Comparison of ENCODE assay signal across 16 cellular contexts in genomic region chr1:56028879-56029278, GRCh38.
DNase-seq lines count a peak whose midpoint lies in the region; ATAC-seq, FAIRE-seq and TF ChIP-seq lines count a peak whose summit lies in the region.
"Had no signal": no experiment of that assay in that cellular context is flagged by ENCODE, and none has a peak within 500 bp of the region (broad histone marks: within the 10 kb centered on the region; RNA-seq: fewer than 3 reads in every experiment).

No MANE protein-coding gene starts in this region.

- no peak for TF ChIP-seq EP300 in transverse colon (IDR thresholded peaks at IDR 0.05; ENCODE audit: low read depth)

- H3K4me3 Mint-ChIP-seq in CD8-positive, alpha-beta memory T cell, result no peak overlapping the region
- H3K4me3 Mint-ChIP-seq in T-helper 17 cell, result no peak overlapping the region
- H3K4me3 Mint-ChIP-seq: CD4-positive, alpha-beta memory T cell had no signal

- POLR2A ChIA-PET in CD8-positive, alpha-beta memory T cell (lab: Charles Lee), result no interaction called here

- CTCF ChIA-PET in CD8-positive, alpha-beta memory T cell (lab: Charles Lee), result no interaction called here

- no peak overlapping the region for H3K9ac ChIP-seq in mucosa of rectum (ENCODE audit: low read depth in 1 of 2, low read length in 2 of 2)
- H3K9ac ChIP-seq in kidney (ENCODE audit: low read length in 2 of 2), result no peak overlapping the region
- H3K9ac ChIP-seq: GM23248 had no signal

- H3K4me3 ChIP-seq in hepatocyte (no peak overlapping the region), mucosa of rectum (ENCODE audit: low read length in 2 of 2) (no peak overlapping the region), transverse colon (no peak overlapping the region), kidney (ENCODE audit: low read length in 2 of 2) (no peak overlapping the region)
- H3K4me3 ChIP-seq in CD8-positive, alpha-beta memory T cell (ENCODE audit: low read length), result no peak overlapping the region
- H3K4me3 ChIP-seq: GM23248 had no signal

- peaks cover 0 to 1% of the 10 kb centered on the region in 2 donors for H3K27me3 Mint-ChIP-seq in CD8-positive, alpha-beta memory T cell
- H3K27me3 Mint-ChIP-seq in T-helper 17 cell, result peaks cover 6% of the 10 kb centered on the region
- H3K27me3 Mint-ChIP-seq: CD4-positive, alpha-beta memory T cell had no signal

- no peaks in the 10 kb centered on the region for H3K4me1 Mint-ChIP-seq in CD8-positive, alpha-beta memory T cell
- H3K4me1 Mint-ChIP-seq in T-helper 17 cell, result no peaks in the 10 kb centered on the region
- H3K4me1 Mint-ChIP-seq: CD4-positive, alpha-beta memory T cell had no signal

- H3K36me3 Mint-ChIP-seq in CD8-positive, alpha-beta memory T cell, result no peaks in the 10 kb centered on the region
- no peaks in the 10 kb centered on the region for H3K36me3 Mint-ChIP-seq in T-helper 17 cell (ENCODE audit: low read depth)
- H3K36me3 Mint-ChIP-seq: CD4-positive, alpha-beta memory T cell had no signal

- no peak overlapping the region for H3K4me2 ChIP-seq in hepatocyte

- 74% methylated on average over 1 of the region's 1 CpG for WGBS in hepatocyte (ENCODE audit: low lambda C conversion rate, missing lambda C conversion rate)
- WGBS in transverse colon (ENCODE audit: low coverage in 1 of 2), 2 donors, result 38 to 67% methylated on average over 1 of the region's 1 CpG

- H3K36me3 ChIP-seq in hepatocyte (replicated peaks; ENCODE audit: insufficient read depth, low read depth) (no peaks in the 10 kb centered on the region), mucosa of rectum (ENCODE audit: control insufficient read depth in 2 of 2, insufficient read depth in 2 of 2, low read length in 2 of 2) (no peaks in the 10 kb centered on the region), transverse colon (no peaks in the 10 kb centered on the region), kidney (ENCODE audit: control insufficient read depth in 1 of 2, insufficient read depth in 2 of 2, low read length in 2 of 2) (no peaks in the 10 kb centered on the region)
- H3K36me3 ChIP-seq in CD8-positive, alpha-beta memory T cell (ENCODE audit: insufficient read depth, low read length), result no peaks in the 10 kb centered on the region

- no peak overlapping the region for H2AFZ ChIP-seq in hepatocyte
- H2AFZ ChIP-seq: GM23248 had no signal

- in situ Hi-C loops in transverse colon (cut with MboI; ENCODE audit: low pct_ligation_motif_present in 1 of 4, low pct_unique_long_range_greater_than_20kb in 1 of 4, low sequenced_read_pairs in 3 of 4), result no loop called here

- H3K9me3 Mint-ChIP-seq in CD8-positive, alpha-beta memory T cell, result peaks cover 0 to 10% (median 3%) of the 10 kb centered on the region in 5 donors

- DNase-seq in hepatocyte (ENCODE audit: low spot score) (no peak), transverse colon (peak; percentile 9), T-helper 17 cell (no peak), kidney (no peak)
- DNase-seq in CD8-positive, alpha-beta memory T cell, result no peak
- DNase-seq: C1 segment of cervical spinal cord; CD4-positive, alpha-beta memory T cell; DND-41; GM23248; H7; HCEC 1CT had no signal

- H3K9me2 ChIP-seq in hepatocyte (replicated peaks; ENCODE audit: insufficient read depth), result no peaks in the 10 kb centered on the region

- H4K20me1 ChIP-seq in hepatocyte (ENCODE audit: insufficient read depth, poor library complexity, severe bottlenecking), result no peaks in the 10 kb centered on the region

- intact Hi-C loops in transverse colon (cut with DNase I; ENCODE audit: low total_unique reads), result loop anchor here (1.0 kb wide), 1 partner anchor 37 kb away; no protein-coding TSS in a partner anchor
- intact Hi-C loops in kidney (cut with DNase I), result no loop called here

- H3K27me3 ChIP-seq in hepatocyte (no peaks in the 10 kb centered on the region), mucosa of rectum (ENCODE audit: control insufficient read depth in 2 of 2, insufficient read depth in 2 of 2, low read length in 2 of 2) (no peaks in the 10 kb centered on the region), transverse colon (no peaks in the 10 kb centered on the region)
- no peaks in the 10 kb centered on the region for H3K27me3 ChIP-seq in CD8-positive, alpha-beta memory T cell (ENCODE audit: insufficient read depth, low read length, poor library complexity, severe bottlenecking)

- H3K9me3 ChIP-seq in hepatocyte (ENCODE audit: low read depth), result no peaks in the 10 kb centered on the region
- H3K9me3 ChIP-seq in mucosa of rectum (ENCODE audit: control insufficient read depth in 2 of 2, low read length in 2 of 2), result no peaks in the 10 kb centered on the region
- no peaks in the 10 kb centered on the region for H3K9me3 ChIP-seq in transverse colon
- H3K9me3 ChIP-seq in CD8-positive, alpha-beta memory T cell (ENCODE audit: low read length), result no peaks in the 10 kb centered on the region
- no peaks in the 10 kb centered on the region for H3K9me3 ChIP-seq in T-helper 17 cell (ENCODE audit: control insufficient read depth, low read length, poor library complexity, severe bottlenecking)
- no peaks in the 10 kb centered on the region for H3K9me3 ChIP-seq in kidney (ENCODE audit: control insufficient read depth in 1 of 2, low read length in 2 of 2)
- H3K9me3 ChIP-seq: Caco-2 had no signal

- H3K27ac ChIP-seq in hepatocyte, result peak overlapping the region; percentile 62
- H3K27ac ChIP-seq in mucosa of rectum (ENCODE audit: low read depth in 2 of 2, low read length in 2 of 2), result peak overlapping the region; percentile 17 to 64
- peak overlapping the region in 1 of 4 donors; percentile 6 for H3K27ac ChIP-seq in transverse colon
- no peak overlapping the region for H3K27ac ChIP-seq in CD8-positive, alpha-beta memory T cell (ENCODE audit: low read depth, low read length)
- no peak overlapping the region for H3K27ac ChIP-seq in kidney (ENCODE audit: low read depth in 2 of 2, low read length in 2 of 2)
- H3K27ac ChIP-seq: GM23248 had no signal

- TF ChIP-seq POLR2A in transverse colon (IDR thresholded peaks at IDR 0.05), result no peak

- FAIRE-seq in kidney (lab: Jason Lieb, UNC), result no peak
- FAIRE-seq: G401.6, GM19239, H1 had no signal

- no peak for ATAC-seq in T-helper 17 cell

- no peaks in the 10 kb centered on the region for H3K79me2 ChIP-seq in hepatocyte

- H3K4me1 ChIP-seq in hepatocyte (ENCODE audit: insufficient read depth), result no peaks in the 10 kb centered on the region
- no peaks in the 10 kb centered on the region for H3K4me1 ChIP-seq in mucosa of rectum (ENCODE audit: control insufficient read depth in 2 of 2, insufficient read depth in 2 of 2, low read length in 2 of 2)
- no peaks in the 10 kb centered on the region for H3K4me1 ChIP-seq in transverse colon
- H3K4me1 ChIP-seq in CD8-positive, alpha-beta memory T cell (ENCODE audit: insufficient read depth, low read length), result no peaks in the 10 kb centered on the region
- no peaks in the 10 kb centered on the region for H3K4me1 ChIP-seq in kidney (ENCODE audit: control insufficient read depth in 1 of 2, insufficient read depth in 1 of 2, low read depth in 1 of 2, low read length in 2 of 2)

- H3K27ac Mint-ChIP-seq in CD8-positive, alpha-beta memory T cell, result no peak overlapping the region
- H3K27ac Mint-ChIP-seq in T-helper 17 cell, result no peak overlapping the region
- H3K27ac Mint-ChIP-seq: CD4-positive, alpha-beta memory T cell had no signal

- TF ChIP-seq CTCF in hepatocyte (IDR thresholded peaks at IDR 0.05; ENCODE audit: poor library complexity), result no peak
- TF ChIP-seq CTCF in transverse colon (IDR thresholded peaks at IDR 0.05), result no peak
- TF ChIP-seq CTCF in kidney (IDR thresholded peaks at IDR 0.05; ENCODE audit: borderline replicate concordance, extremely low read depth, insufficient read depth), result no peak

Comparison
In these comparisons a context has a peak if more than half of its experiments do, and no peak if none do; other contexts are left out.
1. H3K27ac ChIP-seq: peak in hepatocyte (single experiment) and mucosa of rectum (2 of 2); none in CD8-positive, alpha-beta memory T cell (single experiment) and kidney (0 of 2).